3 cellular contexts compared by ENCODE assay signal in genomic region chr7:77177321-77177904, GRCh38. TPM values are rescaled to one million over a fixed set of nuclear protein-coding genes. Genes with fewer than 3 reads are reported as not detected.
"Had no signal": no experiment of that assay in that cellular context is flagged by ENCODE, and none has a peak within 500 bp of the region (broad histone marks: within the 10 kb centered on the region; RNA-seq: fewer than 3 reads in every experiment).

No MANE protein-coding gene starts in this region.

RNA-seq across cellular contexts. Expression of gene FGL2, which starts 22.2 kb away (rescaled TPM):
- total RNA-seq: HT1080, M059J had no signal
- polyA plus RNA-seq: K562 had no signal
